Comparison of ENCODE assay signal across 36 cellular contexts in the genomic region with DNA sequence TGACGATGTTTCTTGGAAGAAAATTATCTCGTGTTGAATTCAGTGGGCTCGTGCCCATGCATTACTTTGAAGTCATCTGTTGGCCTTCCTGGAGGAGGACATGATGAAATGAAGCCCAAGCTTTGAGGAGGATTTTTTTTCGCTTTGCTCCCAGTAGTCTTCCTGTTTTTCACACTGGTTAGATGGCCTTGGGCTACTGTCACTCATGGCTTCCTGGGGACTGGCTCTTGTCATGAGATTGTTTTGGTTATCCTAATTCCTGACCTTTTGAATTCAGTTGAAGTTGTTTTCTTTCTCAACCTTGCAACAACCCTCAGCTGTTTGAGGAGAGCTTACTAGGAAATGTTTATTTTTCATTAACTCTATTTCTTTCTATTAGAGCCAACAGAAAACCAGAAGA.
"Had no signal": no experiment of that assay in that cellular context is flagged by ENCODE, and none has a peak within 500 bp of the region (broad histone marks: within the 10 kb centered on the region; RNA-seq: fewer than 3 reads in every experiment).

No MANE protein-coding gene starts in this region.

- ATAC-seq: activated CD8-positive, alpha-beta memory T cell treated with anti-CD3 and anti-CD28 coated beads, Interleukin-2, amount 10 ng/mL, durations not matched to agents 7 days and 5 days; activated T-helper 17 cell treated with anti-CD3 and anti-CD28 coated beads, Interleukin-2, amount 50 U/mL, for 72 hours; PC-3; Right ventricle myocardium inferior; SK-N-SH treated with all-trans-retinoic acid at 6 μM for 48 hours; T-cell; T-helper 17 cell had no signal

- H3K9me3 Mint-ChIP-seq: activated B cell treated with CpG ODN at 0.5 μM for 24 hours; activated CD4-positive, alpha-beta memory T cell treated with anti-CD3 and anti-CD28 coated beads for 36 hours; activated naive CD8-positive, alpha-beta T cell treated with anti-CD3 and anti-CD28 coated beads for 36 hours; activated T-helper 17 cell treated with anti-CD3 and anti-CD28 coated beads, Interleukin-2, amount 50 U/mL, for 72 hours; T-cell had no signal

- H3K27me3 ChIP-seq: brain microvascular endothelial cell, cardiac muscle cell, MG63 had no signal

- H3K4me3 ChIP-seq: cardiac muscle cell, MG63 had no signal

- H3K27ac ChIP-seq: brain microvascular endothelial cell, cardiac muscle cell, RWPE1, VCaP had no signal

- DNase-seq: activated B cell treated with CpG ODN at 0.5 μM for 24 hours; activated CD4-positive, alpha-beta memory T cell treated with anti-CD3 and anti-CD28 coated beads for 36 hours; activated CD4-positive, alpha-beta T cell treated with anti-CD3 and anti-CD28 coated beads for 4 hours; activated CD4-positive, alpha-beta T cell treated with anti-CD3 and anti-CD28 coated beads, Interleukin-2, amount 50 U/mL, for 1 hour; activated CD4-positive, CD25-positive, alpha-beta regulatory T cell treated with anti-CD3 and anti-CD28 coated beads, Interleukin-2, amount 50 U/mL, for 72 hours; activated CD8-positive, alpha-beta memory T cell treated with anti-CD3 and anti-CD28 coated beads for 24 hours; activated CD8-positive, alpha-beta memory T cell treated with anti-CD3 and anti-CD28 coated beads, Interleukin-2, amount 10 ng/mL, durations not matched to agents 7 days and 5 days; activated CD8-positive, alpha-beta memory T cell treated with anti-CD3 and anti-CD28 coated beads, Interleukin-2, amount 50 U/mL, for 48 hours; activated effector memory CD4-positive, alpha-beta T cell treated with anti-CD3 and anti-CD28 coated beads, Interleukin-2, amount 50 U/mL, for 16 hours; activated naive CD4-positive, alpha-beta T cell; activated naive CD4-positive, alpha-beta T cell treated with anti-CD3 and anti-CD28 coated beads, Interleukin-2, amount 50 U/mL, for 16 hours; activated naive CD8-positive, alpha-beta T cell treated with anti-CD3 and anti-CD28 coated beads for 36 hours; activated T-cell treated with anti-CD3 and anti-CD28 coated beads, Interleukin-2, amount 50 U/mL, for 48 hours; amniotic stem cell; aorta; brain microvascular endothelial cell; Karpas-422; KBM-7; MG63; NCI-H1048; NCI-H1105 treated with DMSO at 0.1 percent for 48 hours; NCI-H1436; NCI-H1694; NCI-H1930; NCI-H345; NCI-H524 treated with DMSO at 0.1 percent for 48 hours; PC-3; SIG-M5; T-cell; T-helper 17 cell had no signal

- H3K27ac Mint-ChIP-seq: activated B cell treated with CpG ODN at 0.5 μM for 24 hours; activated CD4-positive, alpha-beta memory T cell treated with anti-CD3 and anti-CD28 coated beads for 36 hours; activated CD8-positive, alpha-beta memory T cell treated with anti-CD3 and anti-CD28 coated beads, Interleukin-2, amount 10 ng/mL, durations not matched to agents 7 days and 5 days; activated naive CD8-positive, alpha-beta T cell treated with anti-CD3 and anti-CD28 coated beads for 36 hours; activated T-helper 17 cell treated with anti-CD3 and anti-CD28 coated beads, Interleukin-2, amount 50 U/mL, for 72 hours; T-cell; T-helper 17 cell had no signal

- H3K4me1 Mint-ChIP-seq: activated B cell treated with CpG ODN at 0.5 μM for 24 hours; activated CD8-positive, alpha-beta memory T cell treated with anti-CD3 and anti-CD28 coated beads, Interleukin-2, amount 10 ng/mL, durations not matched to agents 7 days and 5 days; activated naive CD8-positive, alpha-beta T cell treated with anti-CD3 and anti-CD28 coated beads for 36 hours; activated T-helper 17 cell treated with anti-CD3 and anti-CD28 coated beads, Interleukin-2, amount 50 U/mL, for 72 hours; T-cell; T-helper 17 cell had no signal

- H3K9me3 ChIP-seq: MG63 had no signal

- H3K36me3 ChIP-seq: brain microvascular endothelial cell, cardiac muscle cell, MG63 had no signal

- H3K4me3 Mint-ChIP-seq: activated B cell treated with CpG ODN at 0.5 μM for 24 hours; activated CD4-positive, alpha-beta memory T cell treated with anti-CD3 and anti-CD28 coated beads for 36 hours; activated CD8-positive, alpha-beta memory T cell treated with anti-CD3 and anti-CD28 coated beads, Interleukin-2, amount 10 ng/mL, durations not matched to agents 7 days and 5 days; activated naive CD8-positive, alpha-beta T cell treated with anti-CD3 and anti-CD28 coated beads for 36 hours; activated T-helper 17 cell treated with anti-CD3 and anti-CD28 coated beads, Interleukin-2, amount 50 U/mL, for 72 hours; T-cell; T-helper 17 cell had no signal

- H3K36me3 Mint-ChIP-seq: activated CD4-positive, alpha-beta memory T cell treated with anti-CD3 and anti-CD28 coated beads for 36 hours; activated CD8-positive, alpha-beta memory T cell treated with anti-CD3 and anti-CD28 coated beads, Interleukin-2, amount 10 ng/mL, durations not matched to agents 7 days and 5 days; T-cell had no signal

- H3K27me3 Mint-ChIP-seq: activated CD8-positive, alpha-beta memory T cell treated with anti-CD3 and anti-CD28 coated beads, Interleukin-2, amount 10 ng/mL, durations not matched to agents 7 days and 5 days; activated naive CD8-positive, alpha-beta T cell treated with anti-CD3 and anti-CD28 coated beads for 36 hours had no signal
